23 cellular contexts compared by ENCODE assay signal in genomic region chr11:119810478-119811232, GRCh38.
DNase-seq lines count a peak whose midpoint lies in the region; ATAC-seq, FAIRE-seq and TF ChIP-seq lines count a peak whose summit lies in the region.
"Had no signal": no experiment of that assay in that cellular context is flagged by ENCODE, and none has a peak within 500 bp of the region (broad histone marks: within the 10 kb centered on the region; RNA-seq: fewer than 3 reads in every experiment).

No MANE protein-coding gene starts in this region.

- H2AFZ ChIP-seq in astrocyte (ENCODE audit: low read depth, low read length), result no peak overlapping the region
- H2AFZ ChIP-seq: neural progenitor cell had no signal

- H3K4me1 Mint-ChIP-seq in astrocyte (ENCODE audit: low read depth, unreplicated experiment), result peaks cover 6% of the 10 kb centered on the region
- H3K4me1 Mint-ChIP-seq in naive thymus-derived CD4-positive, alpha-beta T cell, result no peaks in the 10 kb centered on the region
- no peaks in the 10 kb centered on the region for H3K4me1 Mint-ChIP-seq in CD8-positive, alpha-beta T cell (ENCODE audit: low read depth)
- H3K4me1 Mint-ChIP-seq: activated B cell treated with CpG ODN at 0.5 μM for 24 hours; activated naive CD4-positive, alpha-beta T cell treated with anti-CD3 and anti-CD28 coated beads, Interleukin-2, amount 50 U/mL, for 24 hours had no signal

- H4K20me1 ChIP-seq in astrocyte (ENCODE audit: insufficient read depth, low read length), result no peaks in the 10 kb centered on the region

- H3K27ac Mint-ChIP-seq in astrocyte (ENCODE audit: unreplicated experiment), result no peak overlapping the region
- H3K27ac Mint-ChIP-seq in naive thymus-derived CD4-positive, alpha-beta T cell, result no peak overlapping the region
- no peak overlapping the region for H3K27ac Mint-ChIP-seq in CD8-positive, alpha-beta T cell
- H3K27ac Mint-ChIP-seq: activated B cell treated with CpG ODN at 0.5 μM for 24 hours; activated naive CD4-positive, alpha-beta T cell treated with anti-CD3 and anti-CD28 coated beads, Interleukin-2, amount 50 U/mL, for 24 hours; activated T-cell treated with anti-CD3 and anti-CD28 coated beads, Interleukin-2, amount 50 U/mL, for 72 hours; neural progenitor cell; type B pancreatic cell had no signal

- POLR2A ChIA-PET in naive thymus-derived CD4-positive, alpha-beta T cell (lab: Charles Lee), result no interaction called here
- POLR2A ChIA-PET in CD8-positive, alpha-beta T cell (lab: Charles Lee), result no interaction called here

- H3K27me3 ChIP-seq in astrocyte (ENCODE audit: insufficient read depth, low read length), result peaks cover 9% of the 10 kb centered on the region
- no peaks in the 10 kb centered on the region for H3K27me3 ChIP-seq in naive thymus-derived CD4-positive, alpha-beta T cell (ENCODE audit: control insufficient read depth in 2 of 2, insufficient read depth in 2 of 2, low read length in 2 of 2)
- H3K27me3 ChIP-seq in CD8-positive, alpha-beta T cell (ENCODE audit: insufficient read depth, low read length), result no peaks in the 10 kb centered on the region
- H3K27me3 ChIP-seq: body of pancreas, colonic mucosa, neural progenitor cell had no signal

- no peaks in the 10 kb centered on the region for H3K79me2 ChIP-seq in astrocyte (ENCODE audit: insufficient read depth, low read length)

- intact Hi-C loops in naive thymus-derived CD4-positive, alpha-beta T cell (cut with micrococcal nuclease), result no loop called here
- intact Hi-C loops in CD8-positive, alpha-beta T cell (cut with DNase I, micrococcal nuclease), result no loop called here

- H3K27ac ChIP-seq in astrocyte (ENCODE audit: low read depth, low read length), result no peak overlapping the region
- H3K27ac ChIP-seq in naive thymus-derived CD4-positive, alpha-beta T cell (ENCODE audit: low read depth, low read length), result no peak overlapping the region
- no peak overlapping the region for H3K27ac ChIP-seq in CD8-positive, alpha-beta T cell (ENCODE audit: low read depth, low read length)
- H3K27ac ChIP-seq: body of pancreas, colonic mucosa, neural progenitor cell, stomach had no signal

- no peaks in the 10 kb centered on the region for H3K36me3 ChIP-seq in astrocyte (ENCODE audit: insufficient read depth, low read length)
- no peaks in the 10 kb centered on the region for H3K36me3 ChIP-seq in naive thymus-derived CD4-positive, alpha-beta T cell (ENCODE audit: control insufficient read depth in 2 of 3, insufficient read depth in 3 of 3, low read length in 3 of 3)
- no peaks in the 10 kb centered on the region for H3K36me3 ChIP-seq in CD8-positive, alpha-beta T cell (ENCODE audit: insufficient read depth, low read length)
- H3K36me3 ChIP-seq: colonic mucosa, neural progenitor cell, stomach had no signal

- TF ChIP-seq CTCF in astrocyte (IDR thresholded peaks at IDR 0.05; ENCODE audit: insufficient read depth, low read depth, low read length), result no peak
- TF ChIP-seq CTCF in CD8-positive, alpha-beta T cell (IDR thresholded peaks at IDR 0.05), result no peak

- no peak overlapping the region for H3K9ac ChIP-seq in astrocyte (ENCODE audit: low read length)
- H3K9ac ChIP-seq: neural progenitor cell had no signal

- no peak for FAIRE-seq in astrocyte (lab: Jason Lieb, UNC)

- H3K9me3 Mint-ChIP-seq in astrocyte (ENCODE audit: unreplicated experiment), result peaks cover 4% of the 10 kb centered on the region
- H3K9me3 Mint-ChIP-seq in naive thymus-derived CD4-positive, alpha-beta T cell, result peaks cover 0 to 1% (median 0%) of the 10 kb centered on the region in 11 donors
- H3K9me3 Mint-ChIP-seq in CD8-positive, alpha-beta T cell, result no peaks in the 10 kb centered on the region
- H3K9me3 Mint-ChIP-seq: activated naive CD4-positive, alpha-beta T cell treated with anti-CD3 and anti-CD28 coated beads, Interleukin-2, amount 50 U/mL, for 24 hours; type B pancreatic cell had no signal

- H3K27me3 Mint-ChIP-seq in astrocyte (ENCODE audit: low read depth, unreplicated experiment), result peaks cover 38% of the 10 kb centered on the region
- peaks cover 0 to 12% (median 5%) of the 10 kb centered on the region in 5 donors for H3K27me3 Mint-ChIP-seq in naive thymus-derived CD4-positive, alpha-beta T cell
- no peaks in the 10 kb centered on the region for H3K27me3 Mint-ChIP-seq in CD8-positive, alpha-beta T cell (ENCODE audit: low read depth)
- H3K27me3 Mint-ChIP-seq: activated B cell treated with CpG ODN at 0.5 μM for 24 hours had no signal

- H3K9me3 ChIP-seq in astrocyte (ENCODE audit: insufficient read depth, low read depth, low read length), result no peaks in the 10 kb centered on the region
- no peaks in the 10 kb centered on the region for H3K9me3 ChIP-seq in naive thymus-derived CD4-positive, alpha-beta T cell (ENCODE audit: control insufficient read depth in 2 of 3, low read length in 3 of 3)
- no peaks in the 10 kb centered on the region for H3K9me3 ChIP-seq in CD8-positive, alpha-beta T cell (ENCODE audit: low read length)
- H3K9me3 ChIP-seq: body of pancreas, colonic mucosa, mucosa of descending colon had no signal

- CTCF ChIA-PET in naive thymus-derived CD4-positive, alpha-beta T cell (lab: Charles Lee), result no interaction called here
- CTCF ChIA-PET in CD8-positive, alpha-beta T cell (lab: Charles Lee), result no interaction called here

- DNase-seq in NAMALWA (ENCODE audit: low spot score) (peak; percentile 6), astrocyte (ENCODE audit: low read depth) (peak; percentile 27)
- no peak for DNase-seq in naive thymus-derived CD4-positive, alpha-beta T cell
- no peak for DNase-seq in activated CD4-positive, alpha-beta T cell treated with anti-CD3 and anti-CD28 coated beads, Interleukin-2, amount 50 U/mL, for 48 hours
- DNase-seq in CD8-positive, alpha-beta T cell, result no peak
- no peak for DNase-seq in activated CD4-positive, CD25-positive, alpha-beta regulatory T cell treated with anti-CD3 and anti-CD28 coated beads, Interleukin-2, amount 50 U/mL, for 72 hours
- DNase-seq: activated B cell treated with CpG ODN at 0.5 μM for 24 hours; activated CD8-positive, alpha-beta memory T cell treated with anti-CD3 and anti-CD28 coated beads for 24 hours; activated T-cell treated with anti-CD3 and anti-CD28 coated beads, Interleukin-2, amount 50 U/mL, for 72 hours; body of pancreas; colonic mucosa; DMS53; HCEC 1CT; head of caudate nucleus; mucosa of descending colon; NCI-H1436 treated with DMSO at 0.1 percent for 48 hours; NCI-H526 treated with DMSO at 0.1 percent for 48 hours; stomach had no signal

- H3K36me3 Mint-ChIP-seq in astrocyte (ENCODE audit: low read depth, unreplicated experiment), result peaks cover 2% of the 10 kb centered on the region
- H3K36me3 Mint-ChIP-seq in naive thymus-derived CD4-positive, alpha-beta T cell, result no peaks in the 10 kb centered on the region
- H3K36me3 Mint-ChIP-seq in CD8-positive, alpha-beta T cell, result no peaks in the 10 kb centered on the region
- H3K36me3 Mint-ChIP-seq: activated naive CD4-positive, alpha-beta T cell treated with anti-CD3 and anti-CD28 coated beads, Interleukin-2, amount 50 U/mL, for 24 hours; neural progenitor cell; type B pancreatic cell had no signal

- no peaks in the 10 kb centered on the region for H3K4me1 ChIP-seq in astrocyte (ENCODE audit: insufficient read depth, low read length)
- no peaks in the 10 kb centered on the region for H3K4me1 ChIP-seq in naive thymus-derived CD4-positive, alpha-beta T cell (ENCODE audit: control insufficient read depth in 2 of 2, insufficient read depth in 2 of 2, low read length in 2 of 2)
- no peaks in the 10 kb centered on the region for H3K4me1 ChIP-seq in CD8-positive, alpha-beta T cell (ENCODE audit: insufficient read depth, low read length)
- H3K4me1 ChIP-seq: body of pancreas, colonic mucosa, stomach had no signal

- H3K4me3 ChIP-seq in astrocyte (ENCODE audit: insufficient read depth, low read depth, low read length), result no peak overlapping the region
- no peak overlapping the region for H3K4me3 ChIP-seq in naive thymus-derived CD4-positive, alpha-beta T cell (ENCODE audit: low read length)
- no peak overlapping the region for H3K4me3 ChIP-seq in CD8-positive, alpha-beta T cell (ENCODE audit: low read depth, low read length)
- H3K4me3 ChIP-seq: body of pancreas, colonic mucosa, mucosa of descending colon, neural progenitor cell, stomach had no signal

- no peak overlapping the region for H3K4me3 Mint-ChIP-seq in astrocyte (ENCODE audit: unreplicated experiment)
- H3K4me3 Mint-ChIP-seq in naive thymus-derived CD4-positive, alpha-beta T cell, result no peak overlapping the region
- H3K4me3 Mint-ChIP-seq in CD8-positive, alpha-beta T cell, result no peak overlapping the region
- H3K4me3 Mint-ChIP-seq: activated B cell treated with CpG ODN at 0.5 μM for 24 hours; activated naive CD4-positive, alpha-beta T cell treated with anti-CD3 and anti-CD28 coated beads, Interleukin-2, amount 50 U/mL, for 24 hours; activated T-cell treated with anti-CD3 and anti-CD28 coated beads, Interleukin-2, amount 50 U/mL, for 72 hours; neural progenitor cell; type B pancreatic cell had no signal

- H3K4me2 ChIP-seq in astrocyte (ENCODE audit: low read length), result peak overlapping the region; percentile 12
- H3K4me2 ChIP-seq: neural progenitor cell had no signal

- ATAC-seq in GM19351 (IDR thresholded peaks at IDR 0.05; ENCODE audit: unreplicated experiment) (peak; percentile 43), GM21576 (IDR thresholded peaks at IDR 0.05; ENCODE audit: unreplicated experiment) (no peak)
- peak; percentile 43 for ATAC-seq in naive thymus-derived CD4-positive, alpha-beta T cell
- no peak for ATAC-seq in CD8-positive, alpha-beta T cell
- ATAC-seq: activated T-cell treated with anti-CD3 and anti-CD28 coated beads, Interleukin-2, amount 50 U/mL, for 72 hours; body of pancreas; mucosa of descending colon had no signal

Comparison
In these comparisons a context has a peak if more than half of its experiments do, and no peak if none do; other contexts are left out.
1. ATAC-seq: peak in GM19351 (single experiment) and naive thymus-derived CD4-positive, alpha-beta T cell (single experiment); none in CD8-positive, alpha-beta T cell (single experiment) and GM21576 (single experiment).
2. DNase-seq: peak in NAMALWA (single experiment) and astrocyte (single experiment); none in naive thymus-derived CD4-positive, alpha-beta T cell (0 of 9), activated CD4-positive, alpha-beta T cell treated with anti-CD3 and anti-CD28 coated beads, Interleukin-2, amount 50 U/mL, for 48 hours (0 of 2), CD8-positive, alpha-beta T cell (0 of 7) and activated CD4-positive, CD25-positive, alpha-beta regulatory T cell treated with anti-CD3 and anti-CD28 coated beads, Interleukin-2, amount 50 U/mL, for 72 hours (single experiment).